Comparison of ENCODE assay signal across 2 cellular contexts in the genomic region with DNA sequence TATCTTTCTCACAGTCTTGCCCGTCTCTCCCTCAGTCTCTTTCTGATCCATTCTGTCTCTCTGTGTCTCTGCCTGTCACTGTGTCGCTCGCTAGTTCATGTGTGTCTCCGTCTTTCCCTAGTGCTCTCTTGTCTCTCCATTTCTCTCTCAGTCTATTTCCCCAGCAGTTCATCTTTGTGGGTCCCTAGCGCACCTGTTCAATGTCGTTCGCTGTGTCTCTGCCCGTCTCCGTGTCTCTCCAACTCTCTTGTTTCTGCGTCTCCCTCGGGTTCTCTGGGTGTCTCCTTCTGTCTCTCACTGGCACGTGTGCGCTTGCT.
TF ChIP-seq lines count a peak whose summit lies in the region.

No MANE protein-coding gene starts in this region.

TF ChIP-seq in GM23338, 12 proteins besides CTCF, POLR2A, EP300 and RAD21 (continues in another document):
- TF ChIP-seq, protein P1, sequence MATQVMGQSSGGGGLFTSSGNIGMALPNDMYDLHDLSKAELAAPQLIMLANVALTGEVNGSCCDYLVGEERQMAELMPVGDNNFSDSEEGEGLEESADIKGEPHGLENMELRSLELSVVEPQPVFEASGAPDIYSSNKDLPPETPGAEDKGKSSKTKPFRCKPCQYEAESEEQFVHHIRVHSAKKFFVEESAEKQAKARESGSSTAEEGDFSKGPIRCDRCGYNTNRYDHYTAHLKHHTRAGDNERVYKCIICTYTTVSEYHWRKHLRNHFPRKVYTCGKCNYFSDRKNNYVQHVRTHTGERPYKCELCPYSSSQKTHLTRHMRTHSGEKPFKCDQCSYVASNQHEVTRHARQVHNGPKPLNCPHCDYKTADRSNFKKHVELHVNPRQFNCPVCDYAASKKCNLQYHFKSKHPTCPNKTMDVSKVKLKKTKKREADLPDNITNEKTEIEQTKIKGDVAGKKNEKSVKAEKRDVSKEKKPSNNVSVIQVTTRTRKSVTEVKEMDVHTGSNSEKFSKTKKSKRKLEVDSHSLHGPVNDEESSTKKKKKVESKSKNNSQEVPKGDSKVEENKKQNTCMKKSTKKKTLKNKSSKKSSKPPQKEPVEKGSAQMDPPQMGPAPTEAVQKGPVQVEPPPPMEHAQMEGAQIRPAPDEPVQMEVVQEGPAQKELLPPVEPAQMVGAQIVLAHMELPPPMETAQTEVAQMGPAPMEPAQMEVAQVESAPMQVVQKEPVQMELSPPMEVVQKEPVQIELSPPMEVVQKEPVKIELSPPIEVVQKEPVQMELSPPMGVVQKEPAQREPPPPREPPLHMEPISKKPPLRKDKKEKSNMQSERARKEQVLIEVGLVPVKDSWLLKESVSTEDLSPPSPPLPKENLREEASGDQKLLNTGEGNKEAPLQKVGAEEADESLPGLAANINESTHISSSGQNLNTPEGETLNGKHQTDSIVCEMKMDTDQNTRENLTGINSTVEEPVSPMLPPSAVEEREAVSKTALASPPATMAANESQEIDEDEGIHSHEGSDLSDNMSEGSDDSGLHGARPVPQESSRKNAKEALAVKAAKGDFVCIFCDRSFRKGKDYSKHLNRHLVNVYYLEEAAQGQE (IDR thresholded peaks at IDR 0.05; ENCODE audit: unreplicated experiment) = no peak
- no peak for TF ChIP-seq POLR2AphosphoS5 (IDR thresholded peaks at IDR 0.05; ENCODE audit: low read depth)
- TF ChIP-seq NANOG (IDR thresholded peaks at IDR 0.05; ENCODE audit: borderline replicate concordance) = no peak
- no peak for TF ChIP-seq ZNF331 (CRISPR knock-in tag; IDR thresholded peaks at IDR 0.05; ENCODE audit: low read depth)
- TF ChIP-seq ETS1 (IDR thresholded peaks at IDR 0.05) = no peak
- TF ChIP-seq, protein P2, sequence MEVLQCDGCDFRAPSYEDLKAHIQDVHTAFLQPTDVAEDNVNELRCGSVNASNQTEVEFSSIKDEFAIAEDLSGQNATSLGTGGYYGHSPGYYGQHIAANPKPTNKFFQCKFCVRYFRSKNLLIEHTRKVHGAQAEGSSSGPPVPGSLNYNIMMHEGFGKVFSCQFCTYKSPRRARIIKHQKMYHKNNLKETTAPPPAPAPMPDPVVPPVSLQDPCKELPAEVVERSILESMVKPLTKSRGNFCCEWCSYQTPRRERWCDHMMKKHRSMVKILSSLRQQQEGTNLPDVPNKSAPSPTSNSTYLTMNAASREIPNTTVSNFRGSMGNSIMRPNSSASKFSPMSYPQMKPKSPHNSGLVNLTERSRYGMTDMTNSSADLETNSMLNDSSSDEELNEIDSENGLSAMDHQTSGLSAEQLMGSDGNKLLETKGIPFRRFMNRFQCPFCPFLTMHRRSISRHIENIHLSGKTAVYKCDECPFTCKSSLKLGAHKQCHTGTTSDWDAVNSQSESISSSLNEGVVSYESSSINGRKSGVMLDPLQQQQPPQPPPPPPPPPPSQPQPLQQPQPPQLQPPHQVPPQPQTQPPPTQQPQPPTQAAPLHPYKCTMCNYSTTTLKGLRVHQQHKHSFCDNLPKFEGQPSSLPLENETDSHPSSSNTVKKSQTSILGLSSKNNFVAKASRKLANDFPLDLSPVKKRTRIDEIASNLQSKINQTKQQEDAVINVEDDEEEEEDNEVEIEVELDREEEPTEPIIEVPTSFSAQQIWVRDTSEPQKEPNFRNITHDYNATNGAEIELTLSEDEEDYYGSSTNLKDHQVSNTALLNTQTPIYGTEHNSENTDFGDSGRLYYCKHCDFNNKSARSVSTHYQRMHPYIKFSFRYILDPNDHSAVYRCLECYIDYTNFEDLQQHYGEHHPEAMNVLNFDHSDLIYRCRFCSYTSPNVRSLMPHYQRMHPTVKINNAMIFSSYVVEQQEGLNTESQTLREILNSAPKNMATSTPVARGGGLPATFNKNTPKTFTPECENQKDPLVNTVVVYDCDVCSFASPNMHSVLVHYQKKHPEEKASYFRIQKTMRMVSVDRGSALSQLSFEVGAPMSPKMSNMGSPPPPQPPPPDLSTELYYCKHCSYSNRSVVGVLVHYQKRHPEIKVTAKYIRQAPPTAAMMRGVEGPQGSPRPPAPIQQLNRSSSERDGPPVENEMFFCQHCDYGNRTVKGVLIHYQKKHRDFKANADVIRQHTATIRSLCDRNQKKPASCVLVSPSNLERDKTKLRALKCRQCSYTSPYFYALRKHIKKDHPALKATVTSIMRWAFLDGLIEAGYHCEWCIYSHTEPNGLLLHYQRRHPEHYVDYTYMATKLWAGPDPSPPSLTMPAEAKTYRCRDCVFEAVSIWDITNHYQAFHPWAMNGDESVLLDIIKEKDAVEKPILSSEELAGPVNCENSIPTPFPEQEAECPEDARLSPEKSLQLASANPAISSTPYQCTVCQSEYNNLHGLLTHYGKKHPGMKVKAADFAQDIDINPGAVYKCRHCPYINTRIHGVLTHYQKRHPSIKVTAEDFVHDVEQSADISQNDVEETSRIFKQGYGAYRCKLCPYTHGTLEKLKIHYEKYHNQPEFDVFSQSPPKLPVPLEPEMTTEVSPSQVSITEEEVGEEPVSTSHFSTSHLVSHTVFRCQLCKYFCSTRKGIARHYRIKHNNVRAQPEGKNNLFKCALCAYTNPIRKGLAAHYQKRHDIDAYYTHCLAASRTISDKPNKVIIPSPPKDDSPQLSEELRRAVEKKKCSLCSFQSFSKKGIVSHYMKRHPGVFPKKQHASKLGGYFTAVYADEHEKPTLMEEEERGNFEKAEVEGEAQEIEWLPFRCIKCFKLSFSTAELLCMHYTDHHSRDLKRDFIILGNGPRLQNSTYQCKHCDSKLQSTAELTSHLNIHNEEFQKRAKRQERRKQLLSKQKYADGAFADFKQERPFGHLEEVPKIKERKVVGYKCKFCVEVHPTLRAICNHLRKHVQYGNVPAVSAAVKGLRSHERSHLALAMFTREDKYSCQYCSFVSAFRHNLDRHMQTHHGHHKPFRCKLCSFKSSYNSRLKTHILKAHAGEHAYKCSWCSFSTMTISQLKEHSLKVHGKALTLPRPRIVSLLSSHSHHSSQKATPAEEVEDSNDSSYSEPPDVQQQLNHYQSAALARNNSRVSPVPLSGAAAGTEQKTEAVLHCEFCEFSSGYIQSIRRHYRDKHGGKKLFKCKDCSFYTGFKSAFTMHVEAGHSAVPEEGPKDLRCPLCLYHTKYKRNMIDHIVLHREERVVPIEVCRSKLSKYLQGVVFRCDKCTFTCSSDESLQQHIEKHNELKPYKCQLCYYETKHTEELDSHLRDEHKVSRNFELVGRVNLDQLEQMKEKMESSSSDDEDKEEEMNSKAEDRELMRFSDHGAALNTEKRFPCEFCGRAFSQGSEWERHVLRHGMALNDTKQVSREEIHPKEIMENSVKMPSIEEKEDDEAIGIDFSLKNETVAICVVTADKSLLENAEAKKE (CRISPR knock-in tag; IDR thresholded peaks at IDR 0.05) = no peak
- no peak for TF ChIP-seq CREB1 (CRISPR knock-in tag; IDR thresholded peaks at IDR 0.05; ENCODE audit: low read depth)
- TF ChIP-seq EZH2 (IDR thresholded peaks at IDR 0.05; ENCODE audit: low read depth, unreplicated experiment) = no peak
- no peak for TF ChIP-seq EZH2phosphoT487 (IDR thresholded peaks at IDR 0.05; ENCODE audit: unreplicated experiment)
- no peak for TF ChIP-seq STAT1 (IDR thresholded peaks at IDR 0.05; ENCODE audit: unreplicated experiment)
- no peak for TF ChIP-seq JUNB (IDR thresholded peaks at IDR 0.05; ENCODE audit: unreplicated experiment)

TF ChIP-seq in GM12878, 131 proteins besides CTCF, POLR2A, EP300 and RAD21:
- TF ChIP-seq PRDM15 (CRISPR knock-in tag; IDR thresholded peaks at IDR 0.05) (no peak), CHD1 (IDR thresholded peaks at IDR 0.05; ENCODE audit: low read depth, low read length) (no peak), DPF2 (IDR thresholded peaks at IDR 0.05) (no peak), FOXM1 (IDR thresholded peaks at IDR 0.05; ENCODE audit: low read depth, low read length) (no peak), NBN (IDR thresholded peaks at IDR 0.05) (0 out of 2 replicates have a peak, but pooled peaks have one; percentile 4)
- TF ChIP-seq, protein P3, sequence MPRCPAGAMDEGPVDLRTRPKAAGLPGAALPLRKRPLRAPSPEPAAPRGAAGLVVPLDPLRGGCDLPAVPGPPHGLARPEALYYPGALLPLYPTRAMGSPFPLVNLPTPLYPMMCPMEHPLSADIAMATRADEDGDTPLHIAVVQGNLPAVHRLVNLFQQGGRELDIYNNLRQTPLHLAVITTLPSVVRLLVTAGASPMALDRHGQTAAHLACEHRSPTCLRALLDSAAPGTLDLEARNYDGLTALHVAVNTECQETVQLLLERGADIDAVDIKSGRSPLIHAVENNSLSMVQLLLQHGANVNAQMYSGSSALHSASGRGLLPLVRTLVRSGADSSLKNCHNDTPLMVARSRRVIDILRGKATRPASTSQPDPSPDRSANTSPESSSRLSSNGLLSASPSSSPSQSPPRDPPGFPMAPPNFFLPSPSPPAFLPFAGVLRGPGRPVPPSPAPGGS (IDR thresholded peaks at IDR 0.05; ENCODE audit: borderline replicate concordance, insufficient read depth, low read depth, low read length, poor library complexity, severe bottlenecking) = no peak
